ENCODE assay signal across 26 cellular contexts in genomic region chr2:170301606-170302005, GRCh38.
"Had no signal": no experiment of that assay in that cellular context is flagged by ENCODE, and none has a peak within 500 bp of the region (broad histone marks: within the 10 kb centered on the region; RNA-seq: fewer than 3 reads in every experiment).

No MANE protein-coding gene starts in this region.

- H3K4me2 ChIP-seq: SK-N-SH had no signal

- H3K36me3 ChIP-seq: brain microvascular endothelial cell, cardiac muscle cell, Peyer's patch, SJCRH30 had no signal

- H3K4me3 ChIP-seq: cardiac muscle cell, Peyer's patch, SJCRH30 had no signal

- H3K4me1 ChIP-seq: SJCRH30 had no signal

- ATAC-seq: activated CD8-positive, alpha-beta T cell treated with anti-CD3 and anti-CD28 coated beads for 36 hours had no signal

- DNase-seq: activated CD4-positive, CD25-positive, alpha-beta regulatory T cell; activated CD8-positive, alpha-beta memory T cell treated with anti-CD3 and anti-CD28 coated beads, Interleukin-2, amount 50 U/mL, for 48 hours; activated CD8-positive, alpha-beta T cell treated with anti-CD3 and anti-CD28 coated beads for 36 hours; activated effector memory CD4-positive, alpha-beta T cell treated with Interleukin-2 at 50 U/mL for 16 hours; activated naive CD4-positive, alpha-beta T cell treated with Interleukin-2 at 50 U/mL for 16 hours; activated T-cell treated with anti-CD3 and anti-CD28 coated beads, Interleukin-2, amount 50 U/mL, for 1 hour; amygdala; brain microvascular endothelial cell; Karpas-422; MM.1S; NCI-H1105; NCI-H1436; NCI-H187 treated with DMSO at 0.1 percent for 48 hours; NCI-H2081 treated with DMSO at 0.1 percent for 48 hours; NCI-H446; NCI-H524; NCI-H748 treated with DMSO at 0.1 percent for 48 hours; Peyer's patch; Right ventricle myocardium superior; SJCRH30; SK-N-SH; T-helper 1 cell had no signal

- FAIRE-seq: astrocyte had no signal

- H3K9me3 ChIP-seq: Peyer's patch, SJCRH30, SK-N-SH had no signal

- H3K9ac ChIP-seq: SK-N-SH had no signal

- H3K27me3 ChIP-seq: brain microvascular endothelial cell, cardiac muscle cell, Peyer's patch, SJCRH30 had no signal

- H3K27ac ChIP-seq: brain microvascular endothelial cell, cardiac muscle cell, Peyer's patch, RWPE1, SJCRH30, VCaP had no signal
